ENCODE assay signal across 8 cellular contexts in the genomic region with DNA sequence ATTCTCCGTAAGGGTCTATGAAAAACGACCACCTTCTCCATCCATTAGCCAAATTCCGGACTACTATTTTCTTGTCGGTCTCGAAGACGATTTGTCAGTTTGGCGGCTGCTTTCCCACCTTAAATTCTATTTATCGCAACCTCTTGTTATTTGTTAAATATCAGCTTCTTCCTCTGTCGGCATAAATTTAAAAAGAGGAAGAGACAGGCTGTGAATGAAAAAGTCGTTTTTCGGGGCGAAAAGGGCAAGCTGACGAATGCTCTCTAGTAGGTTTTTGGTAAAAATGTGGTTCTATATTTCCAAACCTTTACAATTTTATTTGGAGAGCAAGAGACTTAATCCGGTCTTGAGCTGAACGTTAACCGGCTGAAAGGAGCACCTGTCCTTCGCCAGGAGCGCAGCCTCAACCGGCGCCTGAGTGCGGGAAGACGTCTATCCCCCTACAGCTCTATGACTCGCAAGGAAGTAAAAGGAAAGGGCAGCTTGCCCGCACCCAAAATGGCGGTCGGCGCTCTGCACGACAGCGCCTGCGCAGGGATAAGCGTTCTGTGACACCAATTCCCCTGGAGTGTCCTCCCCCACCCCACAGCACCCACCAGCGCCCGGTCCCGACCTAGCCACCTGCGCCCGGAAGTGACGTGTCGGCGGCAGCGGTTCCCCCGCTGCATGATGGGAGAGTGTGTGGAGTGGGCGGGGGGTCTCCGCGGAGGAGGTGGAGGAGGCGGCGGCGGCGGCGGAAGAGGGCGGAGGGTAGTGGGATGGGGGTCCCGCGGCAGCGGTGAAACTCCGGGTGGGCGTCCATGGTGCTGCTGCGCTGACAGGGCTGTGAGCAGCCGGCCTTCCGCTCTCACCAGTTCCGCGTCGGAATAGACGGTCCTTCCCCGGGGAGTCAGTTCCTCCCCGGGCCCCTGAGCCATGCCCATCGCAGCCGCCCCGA. TPM values are rescaled to one million over a fixed set of nuclear protein-coding genes. Genes with fewer than 3 reads are reported as not detected.
A peak's percentile ranks its signal among the peaks of the same experiment; 100 is the strongest.
DNase-seq lines count a peak whose midpoint lies in the region; FAIRE-seq and TF ChIP-seq lines count a peak whose summit lies in the region.

A gene with protein sequence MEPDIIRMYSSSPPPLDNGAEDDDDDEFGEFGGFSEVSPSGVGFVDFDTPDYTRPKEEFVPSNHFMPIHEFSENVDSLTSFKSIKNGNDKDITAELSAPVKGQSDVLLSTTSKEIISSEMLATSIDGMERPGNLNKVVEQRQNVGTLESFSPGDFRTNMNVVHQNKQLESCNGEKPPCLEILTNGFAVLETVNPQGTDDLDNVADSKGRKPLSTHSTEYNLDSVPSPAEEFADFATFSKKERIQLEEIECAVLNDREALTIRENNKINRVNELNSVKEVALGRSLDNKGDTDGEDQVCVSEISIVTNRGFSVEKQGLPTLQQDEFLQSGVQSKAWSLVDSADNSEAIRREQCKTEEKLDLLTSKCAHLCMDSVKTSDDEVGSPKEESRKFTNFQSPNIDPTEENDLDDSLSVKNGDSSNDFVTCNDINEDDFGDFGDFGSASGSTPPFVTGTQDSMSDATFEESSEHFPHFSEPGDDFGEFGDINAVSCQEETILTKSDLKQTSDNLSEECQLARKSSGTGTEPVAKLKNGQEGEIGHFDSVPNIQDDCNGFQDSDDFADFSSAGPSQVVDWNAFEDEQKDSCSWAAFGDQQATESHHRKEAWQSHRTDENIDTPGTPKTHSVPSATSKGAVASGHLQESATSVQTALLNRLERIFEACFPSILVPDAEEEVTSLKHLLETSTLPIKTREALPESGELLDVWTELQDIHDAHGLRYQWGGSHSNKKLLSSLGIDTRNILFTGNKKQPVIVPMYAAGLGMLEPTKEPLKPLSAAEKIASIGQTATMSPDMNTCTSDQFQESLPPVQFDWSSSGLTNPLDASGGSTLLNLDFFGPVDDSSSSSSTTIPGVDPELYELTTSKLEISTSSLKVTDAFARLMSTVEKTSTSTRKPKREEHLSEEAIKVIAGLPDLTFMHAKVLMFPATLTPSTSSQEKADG (plus strand): TSS at position 662 of the 937 bp plus-strand sequence. CDS start 27,147 bp downstream, outside the sequence.

- H3K4me3 ChIP-seq in fibroblast of pulmonary artery (replicated peaks; ENCODE audit: low read depth, low read length): peak within 1 kb of the TSS; percentile 78

- H3K4me1 Mint-ChIP-seq in nephron: peaks cover 12% of the 10 kb centered on the region
- peaks cover 49% of the 10 kb centered on the region for H3K4me1 Mint-ChIP-seq in stimulated activated naive CD8-positive, alpha-beta T cell treated with anti-CD3 and anti-CD28 coated beads, Interleukin-15, Interleukin-2, amounts not matched to agents 100 ng/mL and 50 ng/mL, for 24 hours (ENCODE audit: low read depth)

- H3K27me3 Mint-ChIP-seq in nephron (ENCODE audit: low read depth): no peaks in the 10 kb centered on the region
- H3K27me3 Mint-ChIP-seq in stimulated activated naive CD8-positive, alpha-beta T cell treated with anti-CD3 and anti-CD28 coated beads, Interleukin-15, Interleukin-2, amounts not matched to agents 100 ng/mL and 50 ng/mL, for 24 hours: no peaks in the 10 kb centered on the region

- no peaks in the 10 kb centered on the region for H3K9me3 Mint-ChIP-seq in nephron
- no peaks in the 10 kb centered on the region for H3K9me3 Mint-ChIP-seq in stimulated activated naive CD8-positive, alpha-beta T cell treated with anti-CD3 and anti-CD28 coated beads, Interleukin-15, Interleukin-2, amounts not matched to agents 100 ng/mL and 50 ng/mL, for 24 hours

- peak within 1 kb of the TSS; percentile 93 to 97 (median 94) for H3K27ac Mint-ChIP-seq in nephron
- H3K27ac Mint-ChIP-seq in stimulated activated naive CD8-positive, alpha-beta T cell treated with anti-CD3 and anti-CD28 coated beads, Interleukin-15, Interleukin-2, amounts not matched to agents 100 ng/mL and 50 ng/mL, for 24 hours: peak within 1 kb of the TSS; percentile 100

- DNase-seq in EL: peak; percentile 98
- peak; percentile 98 for DNase-seq in H54 (ENCODE audit: insufficient read length, low spot score)
- peak; percentile 98 for DNase-seq in M059J (ENCODE audit: low read depth)
- peak; percentile 96 to 98 for DNase-seq in SHP77 (lab: John Stamatoyannopoulos, UW)
- peak; percentile 99 for DNase-seq in activated effector memory CD4-positive, alpha-beta T cell treated with Interleukin-2 at 50 U/mL for 16 hours
- DNase-seq in fibroblast of pulmonary artery (ENCODE audit: low read depth): peak; percentile 99

- peak; percentile 99 for FAIRE-seq in H54 (lab: Jason Lieb, UNC)

- H3K4me3 Mint-ChIP-seq in nephron: peak within 1 kb of the TSS; percentile 98 to 99 (median 99)
- H3K4me3 Mint-ChIP-seq in stimulated activated naive CD8-positive, alpha-beta T cell treated with anti-CD3 and anti-CD28 coated beads, Interleukin-15, Interleukin-2, amounts not matched to agents 100 ng/mL and 50 ng/mL, for 24 hours: peak within 1 kb of the TSS; percentile 97

- H3K36me3 Mint-ChIP-seq in nephron (ENCODE audit: low read depth): no peaks in the 10 kb centered on the region
- H3K36me3 Mint-ChIP-seq in stimulated activated naive CD8-positive, alpha-beta T cell treated with anti-CD3 and anti-CD28 coated beads, Interleukin-15, Interleukin-2, amounts not matched to agents 100 ng/mL and 50 ng/mL, for 24 hours (ENCODE audit: low read depth): peaks cover 13% of the 10 kb centered on the region

- TF ChIP-seq POLR2A in H54 (IDR thresholded peaks at IDR 0.05; ENCODE audit: low read depth, low read length): peak; percentile 43

- TF ChIP-seq CTCF in fibroblast of pulmonary artery (IDR thresholded peaks at IDR 0.05; ENCODE audit: low read length, missing control alignments): no peak
- TF ChIP-seq CTCF in nephron (IDR thresholded peaks at IDR 0.05; ENCODE audit: unreplicated experiment in 3 of 3): no peak

RNA-seq across cellular contexts. Expression of the gene that starts here (rescaled TPM):
- total RNA-seq in M059J (2014; rRNA removed; shearing (Covaris generic)): 18.4 and 19.0 TPM in 2 replicates

Comparison
In these comparisons a context has a peak if more than half of its experiments do, and no peak if none do; other contexts are left out.
1. Peak in every context shown above with its lines: DNase-seq and H3K4me3 ChIP-seq.